20 cellular contexts compared by ENCODE assay signal in the genomic region with DNA sequence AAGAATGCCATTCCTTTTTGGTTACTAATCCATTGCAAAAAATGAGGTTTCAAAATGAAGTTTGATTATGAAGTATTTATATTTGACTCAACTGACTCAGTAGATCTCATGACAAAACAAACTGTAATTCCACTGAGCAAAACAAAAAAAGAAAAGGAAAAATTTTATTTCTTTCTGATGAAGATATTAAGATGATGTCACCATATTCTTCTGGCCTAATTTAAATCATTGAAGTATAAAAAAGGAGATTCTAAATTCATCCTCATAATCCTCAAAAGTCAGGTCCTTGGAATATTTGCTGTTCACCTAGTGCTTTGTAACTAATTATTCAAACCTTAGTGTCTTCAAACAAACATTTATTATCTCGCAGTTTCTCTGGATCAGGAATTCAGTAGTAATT.
"Had no signal": no experiment of that assay in that cellular context is flagged by ENCODE, and none has a peak within 500 bp of the region (broad histone marks: within the 10 kb centered on the region; RNA-seq: fewer than 3 reads in every experiment).

No MANE protein-coding gene starts in this region.

- H3K4me3 ChIP-seq: coronary artery, dorsolateral prefrontal cortex, esophagus muscularis mucosa, gastrocnemius medialis, heart right ventricle, left lung, lower lobe of right lung, mucosa of descending colon had no signal

- H3K9me3 ChIP-seq: esophagus muscularis mucosa, gastrocnemius medialis, lower lobe of right lung had no signal

- ATAC-seq: gastrocnemius medialis, heart right ventricle, left cardiac atrium, left lung, left ventricle myocardium superior, lower lobe of right lung, mucosa of descending colon had no signal

- H3K27ac ChIP-seq: coronary artery, dorsolateral prefrontal cortex, esophagus muscularis mucosa, gastrocnemius medialis, heart right ventricle, left lung, lower lobe of right lung had no signal

- H3K27me3 ChIP-seq: dorsolateral prefrontal cortex, esophagus muscularis mucosa, gastrocnemius medialis, heart right ventricle, left lung had no signal

- DNase-seq: dermis blood vessel endothelial cell; dorsolateral prefrontal cortex; effector CD4-positive, alpha-beta T cell; effector memory CD4-positive, alpha-beta T cell; foreskin fibroblast; foreskin melanocyte; gastrocnemius medialis; glutamatergic neuron; head of caudate nucleus; heart right ventricle; hippocampal formation; left cardiac atrium; left lung; left ventricle myocardium superior; lower lobe of right lung; mesenchymal stem cell; mucosa of descending colon; naive B cell had no signal

- H3K36me3 ChIP-seq: esophagus muscularis mucosa, gastrocnemius medialis, heart right ventricle, left lung, lower lobe of right lung had no signal

- H3K4me1 ChIP-seq: esophagus muscularis mucosa, gastrocnemius medialis, heart right ventricle, left lung, lower lobe of right lung had no signal
